Comparison of ENCODE assay signal across 9 cellular contexts in the genomic region with DNA sequence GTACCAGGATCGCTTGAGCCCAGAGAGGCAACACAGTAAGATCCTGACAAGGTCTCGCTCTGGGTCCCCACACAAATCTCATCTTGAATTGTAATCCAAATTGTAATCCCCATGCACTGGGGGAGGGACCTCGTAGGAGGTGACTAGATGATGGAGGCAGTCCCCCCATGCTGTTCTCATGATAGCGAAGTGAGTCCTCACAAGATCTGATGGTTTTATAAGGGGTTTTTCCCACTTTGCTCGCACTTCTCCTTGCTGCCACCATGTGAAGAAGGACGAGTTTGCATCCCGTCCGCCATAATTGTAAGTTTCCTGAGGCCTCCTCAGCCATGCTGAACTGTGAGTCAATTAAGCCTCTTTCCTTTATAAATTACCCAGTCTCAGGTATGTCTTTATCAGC. TPM values are rescaled to one million over a fixed set of nuclear protein-coding genes. Genes with fewer than 3 reads are reported as not detected.
DNase-seq lines count a peak whose midpoint lies in the region; ATAC-seq and TF ChIP-seq lines count a peak whose summit lies in the region.
"Had no signal": no experiment of that assay in that cellular context is flagged by ENCODE, and none has a peak within 500 bp of the region (broad histone marks: within the 10 kb centered on the region; RNA-seq: fewer than 3 reads in every experiment).

No MANE protein-coding gene starts in this region.

- peak; percentile 35 for ATAC-seq in GM19351 (IDR thresholded peaks at IDR 0.05; ENCODE audit: unreplicated experiment)
- peak; percentile 77 for ATAC-seq in effector memory CD8-positive, alpha-beta T cell (replicated peaks)

- TF ChIP-seq POLR2A in NB4 (IDR thresholded peaks at IDR 0.05; ENCODE audit: extremely low read depth, insufficient read length): no peak

- H3K9me3 Mint-ChIP-seq in effector memory CD8-positive, alpha-beta T cell: no peaks in the 10 kb centered on the region
- H3K9me3 Mint-ChIP-seq in MCF 10A (ENCODE audit: unreplicated experiment): no peaks in the 10 kb centered on the region

- H3K27ac Mint-ChIP-seq in effector memory CD8-positive, alpha-beta T cell: peak overlapping the region in 1 of 2 donors; percentile 85
- no peak overlapping the region for H3K27ac Mint-ChIP-seq in MCF 10A (ENCODE audit: low read depth, unreplicated experiment)

- CTCF ChIA-PET in MCF 10A (lab: Yijun Ruan, JAX): interaction anchor here (0.6 kb wide), 1 partner anchor 22 kb away, joined by 3 read pairs; no protein-coding TSS in a partner anchor

- peak; percentile 17 for DNase-seq in ELF-1 (ENCODE audit: low read depth, low spot score)
- peak; percentile 39 for DNase-seq in NB4 (ENCODE audit: low read depth)
- DNase-seq in effector memory CD8-positive, alpha-beta T cell: peak; percentile 2 to 22 (median 5)
- no peak for DNase-seq in MCF 10A (ENCODE audit: unreplicated experiment)
- DNase-seq in NCI-H2227 (lab: John Stamatoyannopoulos, UW; ENCODE audit: unreplicated experiment): no peak
- DNase-seq in retina: no peak
- no peak for DNase-seq in NCI-H1694 treated with DMSO at 0.1 percent for 48 hours (lab: John Stamatoyannopoulos, UW)
- DNase-seq: DND-41 had no signal

- no peaks in the 10 kb centered on the region for H3K36me3 Mint-ChIP-seq in effector memory CD8-positive, alpha-beta T cell (ENCODE audit: insufficient read depth)
- no peaks in the 10 kb centered on the region for H3K36me3 Mint-ChIP-seq in MCF 10A (ENCODE audit: insufficient read depth, unreplicated experiment)

- no peak overlapping the region for H3K4me3 ChIP-seq in NB4 (ENCODE audit: low read depth, low read length)

- POLR2A ChIA-PET in MCF 10A (lab: Yijun Ruan, JAX): no interaction called here

- no TSS peak for BruUV-seq in MCF 10A (replicated peaks; lab: Mats Ljungman, UMichigan)

- peaks cover 12 to 26% of the 10 kb centered on the region in 2 donors for H3K4me1 Mint-ChIP-seq in effector memory CD8-positive, alpha-beta T cell (ENCODE audit: low read depth in 2 of 2)
- H3K4me1 Mint-ChIP-seq in MCF 10A (ENCODE audit: insufficient read depth, unreplicated experiment): peaks cover 20% of the 10 kb centered on the region

- intact Hi-C loops in MCF 10A (cut with micrococcal nuclease): no loop called here

- TF ChIP-seq CTCF in NB4 (IDR thresholded peaks at IDR 0.05; ENCODE audit: low read depth, low read length) (no peak), MCF 10A (IDR thresholded peaks at IDR 0.05; ENCODE audit: unreplicated experiment) (no peak)

- H3K4me3 Mint-ChIP-seq in effector memory CD8-positive, alpha-beta T cell: peak overlapping the region; percentile 34 to 40
- no peak overlapping the region for H3K4me3 Mint-ChIP-seq in MCF 10A (ENCODE audit: unreplicated experiment)

- H3K27me3 Mint-ChIP-seq in effector memory CD8-positive, alpha-beta T cell: no peaks in the 10 kb centered on the region
- no peaks in the 10 kb centered on the region for H3K27me3 Mint-ChIP-seq in MCF 10A (ENCODE audit: insufficient read depth, unreplicated experiment)

RNA-seq across cellular contexts. Expression of a gene that starts 46.0 kb away (rescaled TPM):
- total RNA-seq in MCF 10A (2022): 15.0 and 21.6 TPM in 2 replicates

Comparison
In these comparisons a context has a peak if more than half of its experiments do, and no peak if none do; other contexts are left out.
1. DNase-seq: peak in ELF-1 (single experiment), NB4 (single experiment) and effector memory CD8-positive, alpha-beta T cell (3 of 3); none in MCF 10A (single experiment), NCI-H2227 (single experiment), retina (single experiment) and NCI-H1694 treated with DMSO at 0.1 percent for 48 hours (single experiment).